10 cellular contexts compared by ENCODE assay signal in the genomic region with DNA sequence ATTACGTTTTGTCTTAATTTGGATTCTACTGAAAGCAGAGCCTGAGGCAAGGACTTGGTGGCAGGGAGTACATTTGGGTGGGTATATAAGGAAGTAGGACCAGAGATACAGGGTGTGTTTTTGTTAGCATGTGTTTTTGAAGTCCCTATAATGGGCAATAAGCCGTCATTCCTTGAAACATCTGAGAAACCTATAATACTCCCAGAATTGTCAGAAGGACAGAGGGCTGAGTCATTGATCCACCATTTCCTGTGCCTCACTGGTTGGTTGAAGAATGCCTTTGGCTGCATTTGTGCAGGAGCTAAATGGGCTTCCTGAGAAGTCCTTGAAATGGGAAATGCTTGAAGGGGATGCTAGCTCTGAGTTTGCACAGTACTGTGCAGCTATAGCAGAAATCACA.
DNase-seq lines count a peak whose midpoint lies in the region; ATAC-seq, FAIRE-seq and TF ChIP-seq lines count a peak whose summit lies in the region.
"Had no signal": no experiment of that assay in that cellular context is flagged by ENCODE, and none has a peak within 500 bp of the region (broad histone marks: within the 10 kb centered on the region; RNA-seq: fewer than 3 reads in every experiment).

No MANE protein-coding gene starts in this region.

- no peak for TF ChIP-seq EP300 in HepG2 (IDR thresholded peaks at IDR 0.05; ENCODE audit: low read depth in 2 of 2, low read length in 2 of 2)
- TF ChIP-seq EP300 in HepG2 (CRISPR knock-in tag; IDR thresholded peaks at IDR 0.05; ENCODE audit: borderline replicate concordance): no peak

- H3K27ac ChIP-seq in HepG2 (ENCODE audit: extremely low read length, insufficient read depth, low read length): no peak overlapping the region
- H3K27ac ChIP-seq: neutrophil had no signal

- intact Hi-C loops in HepG2 (cut with micrococcal nuclease; ENCODE audit: unreplicated experiment): no loop called here

- no peak for FAIRE-seq in HepG2 (lab: Jason Lieb, UNC)

- no peaks in the 10 kb centered on the region for H3K9me3 ChIP-seq in HepG2 (ENCODE audit: low read length)
- H3K9me3 ChIP-seq: neutrophil had no signal

- 2% methylated on average over 2 of the region's 2 CpGs for WGBS in HepG2 (ENCODE audit: low lambda C conversion rate)

- DNase-seq in HFF-Myc (ENCODE audit: extremely low read depth, low read depth) (peak; percentile 67), amniotic stem cell (lab: John Stamatoyannopoulos, UW) (peak; percentile 23), foreskin melanocyte (peak; percentile 75), smooth muscle cell of the brain vasculature (ENCODE audit: low read depth, low spot score) (peak; percentile 6), NCI-H2171 (lab: John Stamatoyannopoulos, UW) (no peak), HepG2 (ENCODE audit: low spot score) (no peak)
- DNase-seq in stimulated activated CD4-positive, alpha-beta T cell treated with anti-CD3 and anti-CD28 coated beads, Interleukin-12 subunit alpha, Interleukin-12 subunit beta, amount 100 ng/mL, for 4 hours: no peak
- DNase-seq: stimulated activated CD4-positive, alpha-beta T cell treated with anti-CD3 and anti-CD28 coated beads, Interleukin-4, amount 100 ng/mL, for 4 hours had no signal

- TF ChIP-seq POLR2A in HepG2 (IDR thresholded peaks at IDR 0.05; ENCODE audit: insufficient read depth in 1 of 2, low read depth in 2 of 2, low read length in 2 of 2): no peak

- TF ChIP-seq RAD21 in HepG2 (CRISPR knock-in tag; IDR thresholded peaks at IDR 0.05): no peak

- CTCF ChIA-PET in HepG2 (lab: Yijun Ruan, JAX; ENCODE audit: low intra/inter-chr PET ratio, low total read pairs): no interaction called here

- no peak for TF ChIP-seq CTCF in HFF-Myc (IDR thresholded peaks at IDR 0.05; ENCODE audit: low read depth, low read length, missing control alignments)
- no peak for TF ChIP-seq CTCF in HepG2 (CRISPR knock-in tag; IDR thresholded peaks at IDR 0.05)

- no peak overlapping the region for H2AFZ ChIP-seq in HepG2 (ENCODE audit: low read length)

- BruUV-seq in HepG2 (replicated peaks; lab: Mats Ljungman, UMichigan): no TSS peak

- no peaks in the 10 kb centered on the region for H3K36me3 ChIP-seq in HepG2 (replicated peaks in 1 of 2; ENCODE audit: control insufficient read depth in 1 of 2, insufficient read depth in 2 of 2, low read length in 2 of 2)
- H3K36me3 ChIP-seq: neutrophil had no signal

- H3K4me1 ChIP-seq in HepG2 (ENCODE audit: insufficient read depth, low read length): no peaks in the 10 kb centered on the region

- H3K27me3 ChIP-seq in HepG2 (ENCODE audit: control insufficient read depth in 1 of 2, insufficient read depth in 2 of 2, low read length in 2 of 2): no peaks in the 10 kb centered on the region
- H3K27me3 ChIP-seq: neutrophil had no signal

- POLR2A ChIA-PET in HepG2 (lab: Yijun Ruan, JAX): no interaction called here

- no peak for ATAC-seq in HepG2
- no peak for ATAC-seq in HG03521 (IDR thresholded peaks at IDR 0.05; ENCODE audit: unreplicated experiment)

- H3K4me2 ChIP-seq in HepG2 (ENCODE audit: low read depth, low read length): no peak overlapping the region

- in situ Hi-C loops in HepG2 (cut with HindIII; ENCODE audit: extremely low pct_ligation_motif_present, low pct_unique_long_range_greater_than_20kb): no loop called here

- no peak overlapping the region for H3K4me3 ChIP-seq in HFF-Myc (replicated peaks; ENCODE audit: low read depth, low read length)
- no peak overlapping the region for H3K4me3 ChIP-seq in HepG2 (replicated peaks in 1 of 3; ENCODE audit: insufficient read depth in 1 of 3, low read depth in 2 of 3, low read length in 3 of 3)

- no peak overlapping the region for H3K9ac ChIP-seq in HepG2 (ENCODE audit: insufficient read depth, low read depth, low read length)

- H3K79me2 ChIP-seq in HepG2 (ENCODE audit: insufficient read depth, low read length): no peaks in the 10 kb centered on the region

- no peaks in the 10 kb centered on the region for H4K20me1 ChIP-seq in HepG2 (ENCODE audit: insufficient read depth, low read length)

TF ChIP-seq in HepG2, 621 proteins besides CTCF, POLR2A, EP300 and RAD21:
- TF ChIP-seq HBP1 (CRISPR knock-in tag; IDR thresholded peaks at IDR 0.05; ENCODE audit: low read depth): no peak
- no peak for TF ChIP-seq CHCHD3 (CRISPR knock-in tag; IDR thresholded peaks at IDR 0.05)
- no peak for TF ChIP-seq ZNF20 (CRISPR knock-in tag; IDR thresholded peaks at IDR 0.05)
- TF ChIP-seq ZBTB7A (CRISPR knock-in tag; IDR thresholded peaks at IDR 0.05): no peak
- TF ChIP-seq ZNF484 (CRISPR knock-in tag; IDR thresholded peaks at IDR 0.05; ENCODE audit: borderline replicate concordance, low read depth): no peak
- no peak for TF ChIP-seq RFX5 (IDR thresholded peaks at IDR 0.05; ENCODE audit: low read depth, low read length)
- TF ChIP-seq SMYD3 (CRISPR knock-in tag; IDR thresholded peaks at IDR 0.05): no peak
- TF ChIP-seq RFXAP (CRISPR knock-in tag; IDR thresholded peaks at IDR 0.05; ENCODE audit: borderline replicate concordance): no peak
- no peak for TF ChIP-seq ZNF670 (CRISPR knock-in tag; IDR thresholded peaks at IDR 0.05; ENCODE audit: borderline replicate concordance)
- TF ChIP-seq, protein P1, sequence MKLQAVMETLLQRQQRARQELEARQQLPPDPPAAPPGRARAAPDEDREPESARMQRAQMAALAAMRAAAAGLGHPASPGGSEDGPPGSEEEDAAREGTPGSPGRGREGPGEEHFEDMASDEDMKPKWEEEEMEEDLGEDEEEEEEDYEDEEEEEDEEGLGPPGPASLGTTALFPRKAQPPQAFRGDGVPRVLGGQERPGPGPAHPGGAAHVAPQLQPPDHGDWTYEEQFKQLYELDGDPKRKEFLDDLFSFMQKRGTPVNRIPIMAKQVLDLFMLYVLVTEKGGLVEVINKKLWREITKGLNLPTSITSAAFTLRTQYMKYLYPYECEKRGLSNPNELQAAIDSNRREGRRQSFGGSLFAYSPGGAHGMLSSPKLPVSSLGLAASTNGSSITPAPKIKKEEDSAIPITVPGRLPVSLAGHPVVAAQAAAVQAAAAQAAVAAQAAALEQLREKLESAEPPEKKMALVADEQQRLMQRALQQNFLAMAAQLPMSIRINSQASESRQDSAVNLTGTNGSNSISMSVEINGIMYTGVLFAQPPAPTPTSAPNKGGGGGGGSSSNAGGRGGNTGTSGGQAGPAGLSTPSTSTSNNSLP (IDR thresholded peaks at IDR 0.05; ENCODE audit: low read depth, low read length): no peak
- TF ChIP-seq ZNF749 (CRISPR knock-in tag; IDR thresholded peaks at IDR 0.05; ENCODE audit: borderline replicate concordance): no peak
- TF ChIP-seq, protein P2, sequence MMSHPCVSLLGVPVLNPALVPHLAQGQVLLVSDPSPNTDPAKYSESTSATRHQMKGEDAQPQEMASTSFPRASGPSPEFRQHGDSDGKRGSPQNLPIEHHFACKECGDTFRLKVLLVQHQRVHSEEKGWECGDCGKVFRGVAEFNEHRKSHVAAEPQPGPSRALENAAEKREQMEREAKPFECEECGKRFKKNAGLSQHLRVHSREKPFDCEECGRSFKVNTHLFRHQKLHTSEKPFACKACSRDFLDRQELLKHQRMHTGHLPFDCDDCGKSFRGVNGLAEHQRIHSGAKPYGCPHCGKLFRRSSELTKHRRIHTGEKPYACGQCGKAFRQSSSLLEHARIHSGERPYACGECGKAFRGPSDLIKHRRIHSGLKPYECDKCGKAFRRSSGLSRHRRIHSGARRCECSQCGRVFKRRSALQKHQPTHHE (CRISPR knock-in tag; IDR thresholded peaks at IDR 0.05; ENCODE audit: borderline replicate concordance): no peak
TF ChIP-seq in HepG2: peak in this region for 0.

Comparison
In these comparisons a context has a peak if more than half of its experiments do, and no peak if none do; other contexts are left out.
1. DNase-seq: peak in HFF-Myc (single experiment), amniotic stem cell (single experiment), foreskin melanocyte (single experiment) and smooth muscle cell of the brain vasculature (single experiment); none in stimulated activated CD4-positive, alpha-beta T cell treated with anti-CD3 and anti-CD28 coated beads, Interleukin-12 subunit alpha, Interleukin-12 subunit beta, amount 100 ng/mL, for 4 hours (single experiment), NCI-H2171 (single experiment) and HepG2 (single experiment).